ENCODE assay signal across 8 cellular contexts in genomic region chr16:23453338-23454052, GRCh38. TPM values are rescaled to one million over a fixed set of nuclear protein-coding genes. Genes with fewer than 3 reads are reported as not detected.
DNase-seq lines count a peak whose midpoint lies in the region; ATAC-seq and TF ChIP-seq lines count a peak whose summit lies in the region.

No MANE protein-coding gene starts in this region.

- no peak overlapping the region for H2AK5ac ChIP-seq in trophoblast cell (ENCODE audit: low read length)

- H3K4ac ChIP-seq in trophoblast cell (ENCODE audit: low read depth, low read length): peak overlapping the region; percentile 27

- peak overlapping the region; percentile 14 for H3K18ac ChIP-seq in trophoblast cell (ENCODE audit: low read length)

- H3K4me2 ChIP-seq in OCI-LY7 (ENCODE audit: low read length): peak overlapping the region; percentile 81
- peak overlapping the region; percentile 92 for H3K4me2 ChIP-seq in trophoblast cell (ENCODE audit: low read length)

- POLR2A ChIA-PET in OCI-LY7 (lab: Charles Lee): interaction anchor here (0.5 kb wide), 1 partner anchor 307 kb away, joined by 5 read pairs; no protein-coding TSS in a partner anchor

- 52% methylated on average over 37 of the region's 37 CpGs for whole genome bisulfite sequencing in esophagus muscularis mucosa
- WGBS in trophoblast cell (ENCODE audit: extremely low coverage, insufficient coverage, insufficient read length): no CpG with 5 or more reads among the region's 37 CpGs

- H3K4me1 ChIP-seq in OCI-LY7 (ENCODE audit: insufficient read depth, low read length, poor library complexity, severe bottlenecking) (peaks cover 13% of the 10 kb centered on the region), esophagus muscularis mucosa (peaks cover 19 to 50% (median 44%) of the 10 kb centered on the region in 4 donors), trophoblast cell (ENCODE audit: control insufficient read depth in 1 of 2, insufficient read depth in 2 of 2, low read length in 2 of 2) (peaks cover 4 to 6% of the 10 kb centered on the region in 2 experiments)

- no peak overlapping the region for H4K12ac ChIP-seq in trophoblast cell (ENCODE audit: low read depth, low read length)

- no peak for TF ChIP-seq POLR2A in esophagus muscularis mucosa (IDR thresholded peaks at IDR 0.05; ENCODE audit: low read depth)

- TF ChIP-seq EP300 in esophagus muscularis mucosa (IDR thresholded peaks at IDR 0.05): no peak

- H2BK120ac ChIP-seq in trophoblast cell (ENCODE audit: insufficient read depth, low read length, poor library complexity): no peak overlapping the region

- no peak overlapping the region for H3K23ac ChIP-seq in trophoblast cell (ENCODE audit: low read length)

- no peak overlapping the region for H3K27ac ChIP-seq in OCI-LY7 (ENCODE audit: low read depth, low read length, poor library complexity, severe bottlenecking)
- peak overlapping the region; percentile 74 to 86 (median 84) for H3K27ac ChIP-seq in esophagus muscularis mucosa (replicated peaks in 1 of 4)
- H3K27ac ChIP-seq in trophoblast cell (ENCODE audit: low read depth, low read length): no peak overlapping the region

- H4K20me1 ChIP-seq in OCI-LY7 (ENCODE audit: insufficient read depth, low read length): no peaks in the 10 kb centered on the region

- no peaks in the 10 kb centered on the region for H3K9me2 ChIP-seq in OCI-LY7 (ENCODE audit: insufficient read depth, low read length)

- H3K14ac ChIP-seq in trophoblast cell (ENCODE audit: low read length): no peak overlapping the region

- no peak for DNase-seq in OCI-LY7 (ENCODE audit: low spot score)
- DNase-seq in esophagus muscularis mucosa (ENCODE audit: extremely low spot score): no peak
- no peak for DNase-seq in trophoblast cell
- DNase-seq in NCI-H1417 treated with DMSO at 0.1 percent for 48 hours (lab: John Stamatoyannopoulos, UW): no peak

- H3K79me1 ChIP-seq in trophoblast cell (ENCODE audit: low read length): peaks cover 4% of the 10 kb centered on the region

- H2AFZ ChIP-seq in OCI-LY7 (ENCODE audit: low read length) (peak overlapping the region; percentile 85), trophoblast cell (ENCODE audit: insufficient read depth, low read length, poor library complexity) (peak overlapping the region; percentile 19)

- peak overlapping the region; percentile 49 for H3K9ac ChIP-seq in trophoblast cell (ENCODE audit: low read length)

- H4K8ac ChIP-seq in trophoblast cell (ENCODE audit: low read depth, low read length): no peak overlapping the region

- TF ChIP-seq CTCF in OCI-LY7 (conservative IDR thresholded peaks at IDR 0.05; ENCODE audit: low read length) (no peak), esophagus muscularis mucosa (IDR thresholded peaks at IDR 0.05) (no peak)

- intact Hi-C loops in OCI-LY7 (cut with micrococcal nuclease; ENCODE audit: unreplicated experiment): loop anchor here (5.0 kb wide), 1 partner anchor 144 kb away; the partner anchor contains the start of gene NDUFAB1
- intact Hi-C loops in esophagus muscularis mucosa (cut with DNase I): no loop called here

- H3K36me3 ChIP-seq in OCI-LY7 (ENCODE audit: insufficient read depth, low read length): no peaks in the 10 kb centered on the region
- peaks cover 0 to 5% (median 2%) of the 10 kb centered on the region in 4 donors for H3K36me3 ChIP-seq in esophagus muscularis mucosa
- peaks cover 5% of the 10 kb centered on the region in 2 experiments for H3K36me3 ChIP-seq in trophoblast cell (ENCODE audit: control insufficient read depth in 1 of 2, insufficient read depth in 2 of 2, low read length in 2 of 2)

- H3K79me2 ChIP-seq in OCI-LY7 (ENCODE audit: insufficient read depth, low read depth, low read length) (peaks cover 7% of the 10 kb centered on the region; the same call in 1 of the 2 replicates), trophoblast cell (ENCODE audit: control insufficient read depth, insufficient read depth, low read length, poor library complexity) (peaks cover 6% of the 10 kb centered on the region)

- no peak overlapping the region for H4K91ac ChIP-seq in trophoblast cell (ENCODE audit: low read depth, low read length)

- no peaks in the 10 kb centered on the region for H3K27me3 ChIP-seq in esophagus muscularis mucosa
- no peaks in the 10 kb centered on the region for H3K27me3 ChIP-seq in trophoblast cell (ENCODE audit: insufficient read depth, low read length)

- H3K4me3 ChIP-seq in GM08714 (ENCODE audit: low read length) (peak overlapping the region; percentile 67; the same call in 1 of the 2 replicates), OCI-LY7 (ENCODE audit: low read depth, low read length, poor library complexity, severe bottlenecking) (peak overlapping the region; percentile 72), esophagus muscularis mucosa (peak overlapping the region; percentile 83 to 98 (median 90)), trophoblast cell (ENCODE audit: low read depth, low read length) (peak overlapping the region; percentile 92)

- CTCF ChIA-PET in OCI-LY7 (lab: Charles Lee; ENCODE audit: unreplicated experiment): no interaction called here

- H2BK5ac ChIP-seq in trophoblast cell (ENCODE audit: low read depth, low read length, poor library complexity): no peak overlapping the region

- H3K9me3 ChIP-seq in OCI-LY7 (ENCODE audit: low read length) (no peaks in the 10 kb centered on the region), esophagus muscularis mucosa (no peaks in the 10 kb centered on the region), trophoblast cell (ENCODE audit: insufficient read depth, low read depth, low read length) (no peaks in the 10 kb centered on the region)

- BruUV-seq in OCI-LY7 (replicated peaks; lab: Mats Ljungman, UMichigan): no TSS peak

- ATAC-seq in GM19455 (IDR thresholded peaks at IDR 0.05; ENCODE audit: unreplicated experiment) (no peak), GM18907 (IDR thresholded peaks at IDR 0.05; ENCODE audit: unreplicated experiment) (no peak), GM21526 (IDR thresholded peaks at IDR 0.05; ENCODE audit: low FRiP score, unreplicated experiment) (no peak)

- H2BK12ac ChIP-seq in trophoblast cell (ENCODE audit: low read length): no peak overlapping the region

RNA-seq across cellular contexts. Expression of gene COG7, which starts 0.5 kb away (rescaled TPM):
- total RNA-seq in OCI-LY7 (2014; rRNA removed; shearing (Covaris generic)): 11.1 and 11.4 TPM in 2 replicates
- total RNA-seq in OCI-LY7 (2022) (21.0 TPM in 2 replicates), esophagus muscularis mucosa (10 to 100 TPM; 11.9 to 23.7 (median 15.1) TPM)
- 9.1 and 9.6 TPM in 2 replicates for polyA plus RNA-seq in trophoblast cell (2013)

RNA-seq across cellular contexts. Expression of gene GGA2, which starts 56.8 kb away (rescaled TPM):
- total RNA-seq in OCI-LY7 (2014; rRNA removed; shearing (Covaris generic)): 213 and 256 TPM in 2 replicates
- total RNA-seq in OCI-LY7 (2022) (580 and 590 TPM in 2 replicates), esophagus muscularis mucosa (10 to 100 TPM; 20.3 to 37.3 (median 23.0) TPM)
- 29.3 and 31.7 TPM in 2 replicates for polyA plus RNA-seq in trophoblast cell (2013)

Comparison
In these comparisons a context has a peak if more than half of its experiments do, and no peak if none do; other contexts are left out.
1. H3K27ac ChIP-seq: peak in esophagus muscularis mucosa (4 of 4); none in OCI-LY7 (single experiment) and trophoblast cell (single experiment).
2. RNA of gene GGA2, which starts 56.8 kb away (total RNA-seq): 213 to 590 TPM in OCI-LY7; 20.3 to 37.3 TPM in esophagus muscularis mucosa; every median in the first group is over 4 times any median in the second.
3. Peak in every context shown above with its lines, with median percentiles within 50 percentile points of each other: H3K4me3 ChIP-seq.